ENCODE assay signal across 26 cellular contexts in the genomic region with DNA sequence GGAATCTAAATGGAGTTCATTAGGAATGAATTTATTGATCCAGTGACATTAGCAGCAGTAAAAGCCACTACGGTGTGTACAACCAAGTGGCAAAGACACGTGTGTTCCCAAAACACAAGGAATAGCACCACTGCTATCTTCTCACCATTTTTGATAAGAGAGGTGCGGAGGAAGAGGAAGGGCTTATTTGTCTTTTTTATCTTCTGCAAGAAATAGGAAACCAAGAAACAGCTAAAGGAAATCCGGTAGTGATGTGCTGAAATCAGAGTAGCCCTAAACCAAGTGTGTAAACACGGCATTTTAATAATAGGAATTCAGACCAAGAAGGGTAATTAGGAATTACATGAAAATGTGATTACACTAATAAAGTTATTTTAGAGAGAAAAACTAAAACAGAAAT. TPM values are rescaled to one million over a fixed set of nuclear protein-coding genes. Genes with fewer than 3 reads are reported as not detected.
DNase-seq lines count a peak whose midpoint lies in the region; ATAC-seq and TF ChIP-seq lines count a peak whose summit lies in the region.
"Had no signal": no experiment of that assay in that cellular context is flagged by ENCODE, and none has a peak within 500 bp of the region (broad histone marks: within the 10 kb centered on the region; RNA-seq: fewer than 3 reads in every experiment).

No MANE protein-coding gene starts in this region.

- peak overlapping the region; percentile 16 for H3K27ac ChIP-seq in effector memory CD4-positive, alpha-beta T cell (ENCODE audit: insufficient read depth, low read length, poor library complexity, severe bottlenecking)
- H3K27ac ChIP-seq in neutrophil = peak overlapping the region; percentile 53
- no peak overlapping the region for H3K27ac ChIP-seq in neuronal stem cell (replicated peaks; ENCODE audit: low read length)
- H3K27ac ChIP-seq: cardiac muscle cell, skin epidermis, upper lobe of right lung, VCaP had no signal

- H3K79me1 ChIP-seq in neuronal stem cell (ENCODE audit: low read depth, low read length) = no peaks in the 10 kb centered on the region

- no peak overlapping the region for H3K18ac ChIP-seq in neuronal stem cell (ENCODE audit: low read length)

- H3K23ac ChIP-seq in neuronal stem cell (ENCODE audit: low read depth, low read length, poor library complexity) = no peak overlapping the region

- H3K4me1 ChIP-seq in effector memory CD4-positive, alpha-beta T cell (ENCODE audit: control insufficient read depth, insufficient read depth, low read length, poor library complexity, severe bottlenecking) = no peaks in the 10 kb centered on the region
- H3K4me1 ChIP-seq in neutrophil (ENCODE audit: control insufficient read depth in 1 of 2, insufficient read depth in 1 of 2, low read depth in 1 of 2, low read length in 1 of 2) (peaks cover 15 to 27% of the 10 kb centered on the region in 2 experiments), neuronal stem cell (ENCODE audit: control insufficient read depth in 2 of 2, insufficient read depth in 1 of 2, low read depth in 1 of 2, low read length in 2 of 2) (no peaks in the 10 kb centered on the region)
- H3K4me1 ChIP-seq: upper lobe of right lung had no signal

- POLR2A ChIA-PET in T-cell (lab: Charles Lee) = interaction anchor here (0.5 to 1.4 kb wide), 3 partner anchors 8 to 10 kb away, joined by 3 to 8 read pairs (median 3); no protein-coding TSS in a partner anchor

- no peak overlapping the region for H2AFZ ChIP-seq in neuronal stem cell (ENCODE audit: low read length)

- no peak overlapping the region for H4K91ac ChIP-seq in neuronal stem cell (ENCODE audit: low read depth, low read length, poor library complexity)

- no peaks in the 10 kb centered on the region for H3K36me3 ChIP-seq in effector memory CD4-positive, alpha-beta T cell (ENCODE audit: control insufficient read depth, insufficient read depth, low read length)
- H3K36me3 ChIP-seq in neutrophil (no peaks in the 10 kb centered on the region), neuronal stem cell (replicated peaks in 1 of 2; ENCODE audit: control insufficient read depth in 2 of 2, insufficient read depth in 2 of 2, low read length in 2 of 2) (no peaks in the 10 kb centered on the region)
- H3K36me3 ChIP-seq: cardiac muscle cell, upper lobe of right lung had no signal

- no peak overlapping the region for H3K27ac Mint-ChIP-seq in activated T-cell treated with anti-CD3 and anti-CD28 coated beads, Interleukin-2, amount 50 U/mL, for 72 hours
- peak overlapping the region; percentile 56 to 83 for H3K27ac Mint-ChIP-seq in T-cell
- H3K27ac Mint-ChIP-seq: T-helper 1 cell treated with Interleukin-12 subunit alpha and Interleukin-12 subunit beta and Interleukin-4 antibody, amounts not matched to agents 30 μg/mL and 1 μg/mL, for 36 hours had no signal

- H2BK15ac ChIP-seq in neuronal stem cell (ENCODE audit: low read length) = no peak overlapping the region

- no peak overlapping the region for H3K4ac ChIP-seq in neuronal stem cell (ENCODE audit: low read length)

- H3K4me3 Mint-ChIP-seq in activated T-cell treated with anti-CD3 and anti-CD28 coated beads, Interleukin-2, amount 50 U/mL, for 72 hours = peak overlapping the region; percentile 7 to 42
- H3K4me3 Mint-ChIP-seq in T-cell = peak overlapping the region; percentile 2 to 57 (median 25)
- H3K4me3 Mint-ChIP-seq: T-helper 1 cell treated with Interleukin-12 subunit alpha and Interleukin-12 subunit beta and Interleukin-4 antibody, amounts not matched to agents 30 μg/mL and 1 μg/mL, for 36 hours had no signal

- peaks cover 0 to 1% of the 10 kb centered on the region in 2 donors for H3K36me3 Mint-ChIP-seq in activated T-cell treated with anti-CD3 and anti-CD28 coated beads, Interleukin-2, amount 50 U/mL, for 72 hours (ENCODE audit: insufficient read depth in 2 of 2)
- H3K36me3 Mint-ChIP-seq in T-cell = no peaks in the 10 kb centered on the region

- no peak overlapping the region for H3K4me3 ChIP-seq in effector memory CD4-positive, alpha-beta T cell (ENCODE audit: insufficient read depth, low read depth, low read length, poor library complexity, severe bottlenecking)
- H3K4me3 ChIP-seq in neutrophil (ENCODE audit: low read depth in 1 of 2, low read length in 1 of 2) (no peak overlapping the region), neuronal stem cell (ENCODE audit: low read length in 2 of 2) (no peak overlapping the region)
- H3K4me3 ChIP-seq: cardiac muscle cell, lung, skin epidermis, upper lobe of right lung had no signal

- peaks cover 6% of the 10 kb centered on the region for H3K27me3 Mint-ChIP-seq in activated T-cell treated with anti-CD3 and anti-CD28 coated beads, Interleukin-2, amount 50 U/mL, for 72 hours (ENCODE audit: low read depth)
- H3K27me3 Mint-ChIP-seq in T-cell = peaks cover 3 to 5% of the 10 kb centered on the region in 2 donors

- no peak overlapping the region for H3K14ac ChIP-seq in neuronal stem cell (ENCODE audit: low read length)

- H2BK5ac ChIP-seq in neuronal stem cell (ENCODE audit: low read length) = no peak overlapping the region

- no peak for ATAC-seq in activated T-cell treated with anti-CD3 and anti-CD28 coated beads, Interleukin-2, amount 50 U/mL, for 72 hours (replicated peaks in 1 of 2)
- ATAC-seq in T-cell (replicated peaks in 1 of 4) = peak in 3 of 4 experiments; percentile 55 to 61 (median 61)
- ATAC-seq: upper lobe of right lung had no signal

- no peak overlapping the region for H2AK5ac ChIP-seq in neuronal stem cell (ENCODE audit: low read depth, low read length)

- H2BK12ac ChIP-seq in neuronal stem cell (ENCODE audit: low read length) = no peak overlapping the region

- no peak overlapping the region for H3K4me2 ChIP-seq in neuronal stem cell (ENCODE audit: insufficient read depth, low read length, poor library complexity, severe bottlenecking)

- H3K9me3 ChIP-seq in effector memory CD4-positive, alpha-beta T cell (ENCODE audit: control insufficient read depth, low read length) = no peaks in the 10 kb centered on the region
- H3K9me3 ChIP-seq in neutrophil = no peaks in the 10 kb centered on the region
- no peaks in the 10 kb centered on the region for H3K9me3 ChIP-seq in neuronal stem cell (replicated peaks in 1 of 2; ENCODE audit: control insufficient read depth in 2 of 2, insufficient read depth in 1 of 2, low read depth in 1 of 2, low read length in 2 of 2)
- H3K9me3 ChIP-seq: upper lobe of right lung had no signal

- CTCF ChIA-PET in T-cell (lab: Charles Lee) = interaction anchor here in 1 of 2 donors (0.8 to 1.3 kb wide), 2 partner anchors 26 to 30 kb away, joined by 3 read pairs; no protein-coding TSS in a partner anchor

- H3K27me3 ChIP-seq in effector memory CD4-positive, alpha-beta T cell (replicated peaks; ENCODE audit: control insufficient read depth, insufficient read depth, low read length, poor library complexity, severe bottlenecking) = no peaks in the 10 kb centered on the region
- H3K27me3 ChIP-seq in neutrophil (peaks cover 28% of the 10 kb centered on the region), neuronal stem cell (ENCODE audit: control insufficient read depth in 3 of 3, insufficient read depth in 3 of 3, low read depth in 1 of 3, low read length in 3 of 3) (peaks cover 0 to 28% (median 0%) of the 10 kb centered on the region in 3 experiments)
- H3K27me3 ChIP-seq: cardiac muscle cell had no signal

- H2BK120ac ChIP-seq in neuronal stem cell (ENCODE audit: low read depth, low read length) = no peak overlapping the region

- no peak overlapping the region for H3K9ac ChIP-seq in neuronal stem cell (ENCODE audit: low read depth, low read length, poor library complexity)

- DNase-seq in activated T-cell treated with anti-CD3 and anti-CD28 coated beads, Interleukin-2, amount 50 U/mL, for 72 hours = no peak
- no peak for DNase-seq in activated T-cell treated with anti-CD3 and anti-CD28 coated beads, Interleukin-2, amount 50 U/mL, for 48 hours
- no peak for DNase-seq in T-cell
- no peak for DNase-seq in effector memory CD4-positive, alpha-beta T cell
- no peak for DNase-seq in stimulated activated CD4-positive, alpha-beta T cell treated with anti-CD3 and anti-CD28 coated beads, Interleukin-12 subunit alpha, Interleukin-12 subunit beta, amount 100 ng/mL, for 4 hours
- DNase-seq in neuronal stem cell (ENCODE audit: low spot score) = no peak
- DNase-seq in NCI-H1092 treated with DMSO at 0.1 percent for 48 hours (lab: John Stamatoyannopoulos, UW) = no peak
- DNase-seq: activated CD4-positive, alpha-beta T cell treated with anti-CD3 and anti-CD28 coated beads for 48 hours; activated effector memory CD4-positive, alpha-beta T cell treated with Interleukin-2 at 50 U/mL for 16 hours; AML-193; anterior cingulate cortex; HCEC 1CT; NCI-H1048; NCI-H187; NCI-H2171 treated with DMSO at 0.1 percent for 48 hours; NCI-H526; nucleus accumbens; stimulated activated CD4-positive, alpha-beta T cell treated with anti-CD3 and anti-CD28 coated beads, Interleukin-1b, Interleukin-23, amount 100 ng/mL, for 48 hours; substantia nigra; upper lobe of right lung had no signal

- H4K8ac ChIP-seq in neuronal stem cell (ENCODE audit: low read depth, low read length) = no peak overlapping the region

- WGBS in neuronal stem cell (ENCODE audit: extremely low coverage in 2 of 2, insufficient read length in 2 of 2, insufficient replicate concordance in 1 of 2), 2 donors = no CpG with 5 or more reads among the region's 5 CpGs

- no peak for TF ChIP-seq CTCF in neutrophil (IDR thresholded peaks at IDR 0.05)

- peaks cover 13% of the 10 kb centered on the region for H3K4me1 Mint-ChIP-seq in activated T-cell treated with anti-CD3 and anti-CD28 coated beads, Interleukin-2, amount 50 U/mL, for 72 hours (ENCODE audit: low read depth)
- H3K4me1 Mint-ChIP-seq in T-cell = peaks cover 18 to 20% (median 20%) of the 10 kb centered on the region in 3 donors

- no peaks in the 10 kb centered on the region for H3K9me3 Mint-ChIP-seq in activated T-cell treated with anti-CD3 and anti-CD28 coated beads, Interleukin-2, amount 50 U/mL, for 72 hours
- H3K9me3 Mint-ChIP-seq in T-cell = peaks cover 0 to 2% (median 0%) of the 10 kb centered on the region in 3 donors
- H3K9me3 Mint-ChIP-seq: T-helper 1 cell treated with Interleukin-12 subunit alpha and Interleukin-12 subunit beta and Interleukin-4 antibody, amounts not matched to agents 30 μg/mL and 1 μg/mL, for 36 hours had no signal

RNA-seq across cellular contexts. Expression of a gene that starts 9.1 kb away (rescaled TPM):
- 10 to 100 TPM; 17.9 to 19.1 TPM for total RNA-seq in activated T-cell treated with anti-CD3 and anti-CD28 coated beads, Interleukin-2, amount 50 U/mL, for 72 hours
- 10 to 100 TPM; 10.5 to 20.8 (median 18.2) TPM for total RNA-seq in T-cell
- polyA plus RNA-seq in neuronal stem cell (2013, experiment 1 of 2) = 4.3 TPM
- polyA plus RNA-seq in neuronal stem cell (2013, experiment 2 of 2) = 4.3 TPM

Comparison
In these comparisons a context has a peak if more than half of its experiments do, and no peak if none do; other contexts are left out.
1. ATAC-seq: peak in T-cell (3 of 4); none in activated T-cell treated with anti-CD3 and anti-CD28 coated beads, Interleukin-2, amount 50 U/mL, for 72 hours (0 of 2).